ENCODE assay signal across 1 cellular context in the genomic region with DNA sequence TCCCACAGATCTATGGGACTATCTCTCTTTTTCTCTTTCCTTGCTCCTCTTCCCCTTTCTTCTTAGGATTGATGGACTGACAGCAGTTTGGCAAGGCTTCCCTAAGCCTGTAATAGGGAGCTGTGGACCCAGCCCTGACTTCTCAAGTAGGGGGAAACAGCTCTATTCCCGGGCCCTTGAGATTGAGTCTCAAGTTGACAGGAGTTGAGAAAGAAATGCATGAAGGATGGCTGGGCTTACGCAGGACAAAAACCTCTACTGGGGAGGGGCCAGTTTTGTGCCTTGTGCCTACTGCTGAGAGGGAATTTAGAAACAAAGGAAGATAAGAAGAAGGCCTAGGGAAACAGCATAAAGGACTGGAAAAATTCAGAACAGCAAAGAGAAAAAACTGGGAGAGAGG.
TF ChIP-seq lines count a peak whose summit lies in the region.

No MANE protein-coding gene starts in this region.

TF ChIP-seq in GM23338, 12 proteins besides CTCF, POLR2A, EP300 and RAD21 (continued from another document):
- TF ChIP-seq, protein P1, sequence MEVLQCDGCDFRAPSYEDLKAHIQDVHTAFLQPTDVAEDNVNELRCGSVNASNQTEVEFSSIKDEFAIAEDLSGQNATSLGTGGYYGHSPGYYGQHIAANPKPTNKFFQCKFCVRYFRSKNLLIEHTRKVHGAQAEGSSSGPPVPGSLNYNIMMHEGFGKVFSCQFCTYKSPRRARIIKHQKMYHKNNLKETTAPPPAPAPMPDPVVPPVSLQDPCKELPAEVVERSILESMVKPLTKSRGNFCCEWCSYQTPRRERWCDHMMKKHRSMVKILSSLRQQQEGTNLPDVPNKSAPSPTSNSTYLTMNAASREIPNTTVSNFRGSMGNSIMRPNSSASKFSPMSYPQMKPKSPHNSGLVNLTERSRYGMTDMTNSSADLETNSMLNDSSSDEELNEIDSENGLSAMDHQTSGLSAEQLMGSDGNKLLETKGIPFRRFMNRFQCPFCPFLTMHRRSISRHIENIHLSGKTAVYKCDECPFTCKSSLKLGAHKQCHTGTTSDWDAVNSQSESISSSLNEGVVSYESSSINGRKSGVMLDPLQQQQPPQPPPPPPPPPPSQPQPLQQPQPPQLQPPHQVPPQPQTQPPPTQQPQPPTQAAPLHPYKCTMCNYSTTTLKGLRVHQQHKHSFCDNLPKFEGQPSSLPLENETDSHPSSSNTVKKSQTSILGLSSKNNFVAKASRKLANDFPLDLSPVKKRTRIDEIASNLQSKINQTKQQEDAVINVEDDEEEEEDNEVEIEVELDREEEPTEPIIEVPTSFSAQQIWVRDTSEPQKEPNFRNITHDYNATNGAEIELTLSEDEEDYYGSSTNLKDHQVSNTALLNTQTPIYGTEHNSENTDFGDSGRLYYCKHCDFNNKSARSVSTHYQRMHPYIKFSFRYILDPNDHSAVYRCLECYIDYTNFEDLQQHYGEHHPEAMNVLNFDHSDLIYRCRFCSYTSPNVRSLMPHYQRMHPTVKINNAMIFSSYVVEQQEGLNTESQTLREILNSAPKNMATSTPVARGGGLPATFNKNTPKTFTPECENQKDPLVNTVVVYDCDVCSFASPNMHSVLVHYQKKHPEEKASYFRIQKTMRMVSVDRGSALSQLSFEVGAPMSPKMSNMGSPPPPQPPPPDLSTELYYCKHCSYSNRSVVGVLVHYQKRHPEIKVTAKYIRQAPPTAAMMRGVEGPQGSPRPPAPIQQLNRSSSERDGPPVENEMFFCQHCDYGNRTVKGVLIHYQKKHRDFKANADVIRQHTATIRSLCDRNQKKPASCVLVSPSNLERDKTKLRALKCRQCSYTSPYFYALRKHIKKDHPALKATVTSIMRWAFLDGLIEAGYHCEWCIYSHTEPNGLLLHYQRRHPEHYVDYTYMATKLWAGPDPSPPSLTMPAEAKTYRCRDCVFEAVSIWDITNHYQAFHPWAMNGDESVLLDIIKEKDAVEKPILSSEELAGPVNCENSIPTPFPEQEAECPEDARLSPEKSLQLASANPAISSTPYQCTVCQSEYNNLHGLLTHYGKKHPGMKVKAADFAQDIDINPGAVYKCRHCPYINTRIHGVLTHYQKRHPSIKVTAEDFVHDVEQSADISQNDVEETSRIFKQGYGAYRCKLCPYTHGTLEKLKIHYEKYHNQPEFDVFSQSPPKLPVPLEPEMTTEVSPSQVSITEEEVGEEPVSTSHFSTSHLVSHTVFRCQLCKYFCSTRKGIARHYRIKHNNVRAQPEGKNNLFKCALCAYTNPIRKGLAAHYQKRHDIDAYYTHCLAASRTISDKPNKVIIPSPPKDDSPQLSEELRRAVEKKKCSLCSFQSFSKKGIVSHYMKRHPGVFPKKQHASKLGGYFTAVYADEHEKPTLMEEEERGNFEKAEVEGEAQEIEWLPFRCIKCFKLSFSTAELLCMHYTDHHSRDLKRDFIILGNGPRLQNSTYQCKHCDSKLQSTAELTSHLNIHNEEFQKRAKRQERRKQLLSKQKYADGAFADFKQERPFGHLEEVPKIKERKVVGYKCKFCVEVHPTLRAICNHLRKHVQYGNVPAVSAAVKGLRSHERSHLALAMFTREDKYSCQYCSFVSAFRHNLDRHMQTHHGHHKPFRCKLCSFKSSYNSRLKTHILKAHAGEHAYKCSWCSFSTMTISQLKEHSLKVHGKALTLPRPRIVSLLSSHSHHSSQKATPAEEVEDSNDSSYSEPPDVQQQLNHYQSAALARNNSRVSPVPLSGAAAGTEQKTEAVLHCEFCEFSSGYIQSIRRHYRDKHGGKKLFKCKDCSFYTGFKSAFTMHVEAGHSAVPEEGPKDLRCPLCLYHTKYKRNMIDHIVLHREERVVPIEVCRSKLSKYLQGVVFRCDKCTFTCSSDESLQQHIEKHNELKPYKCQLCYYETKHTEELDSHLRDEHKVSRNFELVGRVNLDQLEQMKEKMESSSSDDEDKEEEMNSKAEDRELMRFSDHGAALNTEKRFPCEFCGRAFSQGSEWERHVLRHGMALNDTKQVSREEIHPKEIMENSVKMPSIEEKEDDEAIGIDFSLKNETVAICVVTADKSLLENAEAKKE (CRISPR knock-in tag; IDR thresholded peaks at IDR 0.05): no peak
